Comparison of ENCODE assay signal across 8 cellular contexts in the genomic region with DNA sequence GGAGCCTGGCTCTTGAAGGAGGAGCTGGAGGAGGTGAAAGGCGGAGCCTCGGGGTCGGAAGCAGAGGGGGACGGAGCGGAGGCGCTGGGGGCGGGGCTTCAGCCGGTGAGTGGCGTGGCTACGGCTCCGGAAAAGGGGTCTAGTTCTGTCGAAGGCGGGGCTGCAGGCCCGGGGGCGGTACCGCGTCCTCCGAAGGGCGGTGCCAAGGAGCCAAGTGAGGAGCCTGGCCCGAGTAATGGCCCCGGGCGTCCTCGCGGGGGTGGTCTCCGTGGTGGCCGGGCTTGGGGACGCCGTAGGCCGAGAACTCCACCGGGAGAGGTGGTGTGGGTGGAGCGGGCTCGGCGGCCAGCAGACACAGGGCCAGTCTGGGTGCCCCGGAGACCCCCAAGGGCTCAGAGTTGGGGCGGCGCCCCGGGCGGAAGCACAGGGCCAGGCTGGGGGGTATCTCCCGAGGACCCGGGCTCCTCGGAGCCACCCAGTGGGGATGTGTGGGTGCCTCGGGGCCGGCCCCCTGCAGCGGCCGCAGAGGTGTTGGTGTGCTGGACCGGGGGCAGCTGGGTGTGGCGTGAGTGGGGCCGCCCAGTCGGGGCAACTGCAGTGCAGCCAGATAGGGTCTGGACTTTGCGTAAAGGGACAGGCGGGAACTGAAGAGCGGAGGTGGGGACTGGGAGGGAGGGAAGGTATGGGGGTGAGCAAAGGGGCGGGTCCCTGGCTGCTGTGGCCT. TPM values are rescaled to one million over a fixed set of nuclear protein-coding genes. Genes with fewer than 3 reads are reported as not detected.
DNase-seq lines count a peak whose midpoint lies in the region; ATAC-seq and TF ChIP-seq lines count a peak whose summit lies in the region.

No MANE protein-coding gene starts in this region.

- H3K27me3 Mint-ChIP-seq in Caco-2 (ENCODE audit: insufficient read depth, unreplicated experiment) (no peaks in the 10 kb centered on the region), endothelial cell (ENCODE audit: unreplicated experiment) (peaks cover 18% of the 10 kb centered on the region)

- peak overlapping the region; percentile 99 for H3K27ac ChIP-seq in HUES48 (ENCODE audit: low read depth, low read length)

- H3K4me1 ChIP-seq in Caco-2 (peaks cover 19% of the 10 kb centered on the region), HUES48 (ENCODE audit: control insufficient read depth, insufficient read depth, low read length) (peaks cover 4% of the 10 kb centered on the region), NT2/D1 (ENCODE audit: insufficient read depth, insufficient read length) (peaks cover 25% of the 10 kb centered on the region)

- no peaks in the 10 kb centered on the region for H3K9me3 ChIP-seq in Caco-2
- no peaks in the 10 kb centered on the region for H3K9me3 ChIP-seq in HUES48 (ENCODE audit: control insufficient read depth, insufficient read depth, low read length)
- no peaks in the 10 kb centered on the region for H3K9me3 ChIP-seq in NT2/D1 (ENCODE audit: insufficient read depth, low read length)

- peak; percentile 5 for ATAC-seq in GM21381 (IDR thresholded peaks at IDR 0.05; ENCODE audit: unreplicated experiment)

- peak overlapping the region; percentile 88 for H3K4me3 Mint-ChIP-seq in Caco-2 (ENCODE audit: unreplicated experiment)
- peak overlapping the region; percentile 90 for H3K4me3 Mint-ChIP-seq in endothelial cell (ENCODE audit: unreplicated experiment)

- no peak for TF ChIP-seq CTCF in Caco-2 (IDR thresholded peaks at IDR 0.05; ENCODE audit: insufficient read depth in 1 of 2, low read depth in 1 of 2, low read length in 1 of 2, severe bottlenecking in 1 of 2, unreplicated experiment in 1 of 2)
- TF ChIP-seq CTCF in endothelial cell (IDR thresholded peaks at IDR 0.05; ENCODE audit: unreplicated experiment): no peak

- H3K9me3 Mint-ChIP-seq in Caco-2 (ENCODE audit: unreplicated experiment) (no peaks in the 10 kb centered on the region), endothelial cell (ENCODE audit: unreplicated experiment) (no peaks in the 10 kb centered on the region)

- H3K27ac Mint-ChIP-seq in Caco-2 (ENCODE audit: unreplicated experiment) (peak overlapping the region; percentile 90), endothelial cell (ENCODE audit: unreplicated experiment) (no peak overlapping the region)

- POLR2A ChIA-PET in Caco-2 (lab: Charles Lee): interaction anchor here (0.5 to 1.6 kb wide), 18 partner anchors 9 to 1455 kb away, joined by 3 to 15 read pairs (median 4); a partner anchor contains a TSS

- H3K9ac ChIP-seq in HUES48 (ENCODE audit: low read depth, low read length) (peak overlapping the region; percentile 82), NT2/D1 (ENCODE audit: insufficient read length, low read depth) (peak overlapping the region; percentile 94)

- peaks cover 3% of the 10 kb centered on the region; the same call in 1 of the 2 replicates for H3K36me3 ChIP-seq in Caco-2 (ENCODE audit: control insufficient read depth, insufficient read depth, low read length)
- H3K36me3 ChIP-seq in HUES48 (ENCODE audit: control insufficient read depth, insufficient read depth, low read length): peaks cover 35% of the 10 kb centered on the region
- H3K36me3 ChIP-seq in NT2/D1 (ENCODE audit: insufficient read depth, insufficient read length, low read length): peaks cover 56% of the 10 kb centered on the region

- H3K36me3 Mint-ChIP-seq in Caco-2 (ENCODE audit: insufficient read depth, unreplicated experiment): peaks cover 64% of the 10 kb centered on the region
- H3K36me3 Mint-ChIP-seq in endothelial cell (ENCODE audit: low read depth, unreplicated experiment): peaks cover 6% of the 10 kb centered on the region

- H3K27me3 ChIP-seq in Caco-2 (replicated peaks; ENCODE audit: control insufficient read depth, insufficient read depth, low read length) (no peaks in the 10 kb centered on the region), HUES48 (ENCODE audit: control insufficient read depth, insufficient read depth, low read length) (no peaks in the 10 kb centered on the region), NT2/D1 (ENCODE audit: insufficient read depth, insufficient read length) (no peaks in the 10 kb centered on the region)

- intact Hi-C loops in Caco-2 (cut with micrococcal nuclease; ENCODE audit: unreplicated experiment): loop anchor here (1.0 to 2.0 kb wide), 2 partner anchors 56 to 63 kb away; a partner anchor contains a TSS

- peak overlapping the region; percentile 95 for H3K4me3 ChIP-seq in Caco-2 (ENCODE audit: low read depth, low read length)
- peak overlapping the region; percentile 95 for H3K4me3 ChIP-seq in HUES48 (ENCODE audit: low read depth, low read length)
- H3K4me3 ChIP-seq in NT2/D1 (ENCODE audit: insufficient read length, low read depth): peak overlapping the region; percentile 92

- peaks cover 15% of the 10 kb centered on the region for H3K4me1 Mint-ChIP-seq in Caco-2 (ENCODE audit: low read depth, unreplicated experiment)
- peaks cover 8% of the 10 kb centered on the region for H3K4me1 Mint-ChIP-seq in endothelial cell (ENCODE audit: unreplicated experiment)

- TSS peak; percentile 21 for BruUV-seq in Caco-2 (replicated peaks; lab: Mats Ljungman, UMichigan)

- CTCF ChIA-PET in Caco-2 (lab: Charles Lee): interaction anchor here (0.6 to 1.1 kb wide), 8 partner anchors 8 to 1181 kb away, joined by 3 to 13 read pairs (median 3); a partner anchor contains a TSS

- DNase-seq in Caco-2 (peak; percentile 100), NT2/D1 (ENCODE audit: low read depth, low spot score) (peak; percentile 99), endothelial cell (ENCODE audit: low spot score) (peak; percentile 100), mucosa of gallbladder (ENCODE audit: low spot score) (peak; percentile 100)
- peak; percentile 98 for DNase-seq in activated CD8-positive, alpha-beta memory T cell treated with anti-CD3 and anti-CD28 coated beads, Interleukin-2, amount 50 U/mL, for 24 hours (ENCODE audit: extremely low read depth)
- peak; percentile 97 to 99 for DNase-seq in stimulated activated CD8-positive, alpha-beta memory T cell treated with anti-CD3 and anti-CD28 coated beads, Interleukin-4, amount 100 ng/mL, for 1 hour (ENCODE audit: low read depth in 2 of 2, low spot score in 1 of 2)

RNA-seq across cellular contexts. Expression of a gene that starts 0.7 kb away (rescaled TPM):
- total RNA-seq in Caco-2 (2022): 70.2 and 76.8 TPM in 2 replicates
- 35.3 TPM for total RNA-seq in endothelial cell (ENCODE audit: unreplicated experiment)
- total RNA-seq in mucosa of gallbladder: 120 TPM

RNA-seq across cellular contexts. Expression of a gene that starts 5.2 kb away (rescaled TPM):
- total RNA-seq in Caco-2 (2022) (162 and 185 TPM in 2 replicates), endothelial cell (ENCODE audit: unreplicated experiment) (201 TPM), mucosa of gallbladder (74.7 TPM)

RNA-seq across cellular contexts. Expression of a gene that starts 7.2 kb away (rescaled TPM):
- 60.6 and 61.7 TPM in 2 replicates for total RNA-seq in Caco-2 (2022)
- 11.5 TPM for total RNA-seq in endothelial cell (ENCODE audit: unreplicated experiment)
- total RNA-seq in mucosa of gallbladder: 104 TPM

RNA-seq across cellular contexts. Expression of a gene that starts 9.7 kb away (rescaled TPM):
- total RNA-seq in Caco-2 (2022) (37.5 and 40.6 TPM in 2 replicates), endothelial cell (ENCODE audit: unreplicated experiment) (51.0 TPM), mucosa of gallbladder (42.4 TPM)

RNA-seq across cellular contexts. Expression of a gene that starts 11.2 kb away (rescaled TPM):
- total RNA-seq in Caco-2 (2022) (22.3 and 22.9 TPM in 2 replicates), endothelial cell (ENCODE audit: unreplicated experiment) (38.0 TPM), mucosa of gallbladder (62.7 TPM)

Comparison
In these comparisons a context has a peak if more than half of its experiments do, and no peak if none do; other contexts are left out.
1. Peak in every context shown above with its lines: DNase-seq, ATAC-seq, H3K4me3 ChIP-seq and H3K27ac ChIP-seq.